Comparison of ENCODE assay signal across 1 cellular context in the genomic region with DNA sequence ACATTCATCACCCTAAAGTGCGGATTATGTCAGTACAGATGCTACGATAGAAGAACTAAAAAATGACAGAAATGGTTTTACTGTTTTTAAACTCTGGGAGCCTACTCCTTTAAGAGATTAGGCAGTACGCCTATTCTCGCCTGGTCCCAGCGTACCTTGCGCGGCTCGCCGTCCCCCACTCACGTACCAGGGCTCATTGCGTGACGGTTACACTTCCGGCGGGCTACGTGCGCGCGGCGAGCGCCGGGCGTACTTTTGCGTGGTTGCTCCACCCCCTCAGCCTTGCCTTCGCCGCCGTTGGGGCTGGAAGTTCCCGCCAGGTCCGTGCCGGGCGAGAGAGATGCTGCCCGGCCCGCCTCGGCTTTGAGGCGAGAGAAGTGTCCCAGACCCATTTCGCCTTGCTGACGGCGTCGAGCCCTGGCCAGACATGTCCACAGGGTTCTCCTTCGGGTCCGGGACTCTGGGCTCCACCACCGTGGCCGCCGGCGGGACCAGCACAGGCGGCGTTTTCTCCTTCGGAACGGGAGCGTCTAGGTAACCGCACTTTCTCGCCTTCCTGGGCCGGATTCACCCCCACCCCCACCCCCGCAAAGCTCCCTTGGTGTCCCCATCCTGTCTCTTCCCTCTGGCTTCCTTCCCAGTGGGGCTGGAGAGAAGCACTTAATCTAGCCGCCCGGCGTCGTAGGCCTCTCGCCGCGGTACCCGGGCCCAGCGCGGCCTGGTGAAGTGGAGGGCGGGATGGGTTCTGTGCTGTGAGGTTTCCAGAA.
TF ChIP-seq lines count a peak whose summit lies in the region.

A gene with protein sequence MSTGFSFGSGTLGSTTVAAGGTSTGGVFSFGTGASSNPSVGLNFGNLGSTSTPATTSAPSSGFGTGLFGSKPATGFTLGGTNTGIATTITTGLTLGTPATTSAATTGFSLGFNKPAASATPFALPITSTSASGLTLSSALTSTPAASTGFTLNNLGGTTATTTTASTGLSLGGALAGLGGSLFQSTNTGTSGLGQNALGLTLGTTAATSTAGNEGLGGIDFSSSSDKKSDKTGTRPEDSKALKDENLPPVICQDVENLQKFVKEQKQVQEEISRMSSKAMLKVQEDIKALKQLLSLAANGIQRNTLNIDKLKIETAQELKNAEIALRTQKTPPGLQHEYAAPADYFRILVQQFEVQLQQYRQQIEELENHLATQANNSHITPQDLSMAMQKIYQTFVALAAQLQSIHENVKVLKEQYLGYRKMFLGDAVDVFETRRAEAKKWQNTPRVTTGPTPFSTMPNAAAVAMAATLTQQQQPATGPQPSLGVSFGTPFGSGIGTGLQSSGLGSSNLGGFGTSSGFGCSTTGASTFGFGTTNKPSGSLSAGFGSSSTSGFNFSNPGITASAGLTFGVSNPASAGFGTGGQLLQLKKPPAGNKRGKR (plus strand): TSS at position 279 of the 767 bp plus-strand sequence. CDS start 149 bp downstream, at position 428.

TF ChIP-seq in WTC11, 78 proteins besides CTCF, POLR2A, EP300 and RAD21 (continued from another document and continues in another):
- TF ChIP-seq, protein P1, sequence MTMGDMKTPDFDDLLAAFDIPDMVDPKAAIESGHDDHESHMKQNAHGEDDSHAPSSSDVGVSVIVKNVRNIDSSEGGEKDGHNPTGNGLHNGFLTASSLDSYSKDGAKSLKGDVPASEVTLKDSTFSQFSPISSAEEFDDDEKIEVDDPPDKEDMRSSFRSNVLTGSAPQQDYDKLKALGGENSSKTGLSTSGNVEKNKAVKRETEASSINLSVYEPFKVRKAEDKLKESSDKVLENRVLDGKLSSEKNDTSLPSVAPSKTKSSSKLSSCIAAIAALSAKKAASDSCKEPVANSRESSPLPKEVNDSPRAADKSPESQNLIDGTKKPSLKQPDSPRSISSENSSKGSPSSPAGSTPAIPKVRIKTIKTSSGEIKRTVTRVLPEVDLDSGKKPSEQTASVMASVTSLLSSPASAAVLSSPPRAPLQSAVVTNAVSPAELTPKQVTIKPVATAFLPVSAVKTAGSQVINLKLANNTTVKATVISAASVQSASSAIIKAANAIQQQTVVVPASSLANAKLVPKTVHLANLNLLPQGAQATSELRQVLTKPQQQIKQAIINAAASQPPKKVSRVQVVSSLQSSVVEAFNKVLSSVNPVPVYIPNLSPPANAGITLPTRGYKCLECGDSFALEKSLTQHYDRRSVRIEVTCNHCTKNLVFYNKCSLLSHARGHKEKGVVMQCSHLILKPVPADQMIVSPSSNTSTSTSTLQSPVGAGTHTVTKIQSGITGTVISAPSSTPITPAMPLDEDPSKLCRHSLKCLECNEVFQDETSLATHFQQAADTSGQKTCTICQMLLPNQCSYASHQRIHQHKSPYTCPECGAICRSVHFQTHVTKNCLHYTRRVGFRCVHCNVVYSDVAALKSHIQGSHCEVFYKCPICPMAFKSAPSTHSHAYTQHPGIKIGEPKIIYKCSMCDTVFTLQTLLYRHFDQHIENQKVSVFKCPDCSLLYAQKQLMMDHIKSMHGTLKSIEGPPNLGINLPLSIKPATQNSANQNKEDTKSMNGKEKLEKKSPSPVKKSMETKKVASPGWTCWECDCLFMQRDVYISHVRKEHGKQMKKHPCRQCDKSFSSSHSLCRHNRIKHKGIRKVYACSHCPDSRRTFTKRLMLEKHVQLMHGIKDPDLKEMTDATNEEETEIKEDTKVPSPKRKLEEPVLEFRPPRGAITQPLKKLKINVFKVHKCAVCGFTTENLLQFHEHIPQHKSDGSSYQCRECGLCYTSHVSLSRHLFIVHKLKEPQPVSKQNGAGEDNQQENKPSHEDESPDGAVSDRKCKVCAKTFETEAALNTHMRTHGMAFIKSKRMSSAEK (CRISPR knock-in tag; IDR thresholded peaks at IDR 0.05; ENCODE audit: borderline replicate concordance) = no peak
- TF ChIP-seq TCF7 (CRISPR knock-in tag; IDR thresholded peaks at IDR 0.05; ENCODE audit: low read depth) (no peak), CBFB (CRISPR knock-in tag; IDR thresholded peaks at IDR 0.05; ENCODE audit: low read depth) (0 out of 2 replicates have a peak, but pooled peaks have one; percentile 75), GTF2I (CRISPR knock-in tag; conservative IDR thresholded peaks at IDR 0.05) (no peak), FOXP1 (CRISPR knock-in tag; IDR thresholded peaks at IDR 0.05; ENCODE audit: borderline replicate concordance) (peak; percentile 61; the same call in 1 of the 2 replicates), TEAD4 (CRISPR knock-in tag; IDR thresholded peaks at IDR 0.05) (0 out of 2 replicates have a peak, but pooled peaks have one; percentile 38), SP1 (CRISPR knock-in tag; conservative IDR thresholded peaks at IDR 0.05) (peak; percentile 85), JUN (CRISPR knock-in tag; IDR thresholded peaks at IDR 0.05) (peak; percentile 55; the same call in 1 of the 2 replicates), CREM (CRISPR knock-in tag; IDR thresholded peaks at IDR 0.05) (peak; percentile 51; the same call in 1 of the 2 replicates), GABPB1 (CRISPR knock-in tag; IDR thresholded peaks at IDR 0.05) (peak; percentile 89), FOXK1 (CRISPR knock-in tag; IDR thresholded peaks at IDR 0.05) (peak; percentile 91), MYBL2 (CRISPR knock-in tag; IDR thresholded peaks at IDR 0.05) (peak; percentile 63), ZNF121 (CRISPR knock-in tag; IDR thresholded peaks at IDR 0.05) (no peak), TEAD1 (CRISPR knock-in tag; IDR thresholded peaks at IDR 0.05) (peak; percentile 88), ZNF138 (CRISPR knock-in tag; conservative IDR thresholded peaks at IDR 0.05) (0 out of 2 replicates have a peak, but pooled peaks have one; percentile 25), OVOL2 (CRISPR knock-in tag; IDR thresholded peaks at IDR 0.05; ENCODE audit: borderline replicate concordance) (no peak), EMX1 (CRISPR knock-in tag; IDR thresholded peaks at IDR 0.05) (no peak)
- TF ChIP-seq, protein P2, sequence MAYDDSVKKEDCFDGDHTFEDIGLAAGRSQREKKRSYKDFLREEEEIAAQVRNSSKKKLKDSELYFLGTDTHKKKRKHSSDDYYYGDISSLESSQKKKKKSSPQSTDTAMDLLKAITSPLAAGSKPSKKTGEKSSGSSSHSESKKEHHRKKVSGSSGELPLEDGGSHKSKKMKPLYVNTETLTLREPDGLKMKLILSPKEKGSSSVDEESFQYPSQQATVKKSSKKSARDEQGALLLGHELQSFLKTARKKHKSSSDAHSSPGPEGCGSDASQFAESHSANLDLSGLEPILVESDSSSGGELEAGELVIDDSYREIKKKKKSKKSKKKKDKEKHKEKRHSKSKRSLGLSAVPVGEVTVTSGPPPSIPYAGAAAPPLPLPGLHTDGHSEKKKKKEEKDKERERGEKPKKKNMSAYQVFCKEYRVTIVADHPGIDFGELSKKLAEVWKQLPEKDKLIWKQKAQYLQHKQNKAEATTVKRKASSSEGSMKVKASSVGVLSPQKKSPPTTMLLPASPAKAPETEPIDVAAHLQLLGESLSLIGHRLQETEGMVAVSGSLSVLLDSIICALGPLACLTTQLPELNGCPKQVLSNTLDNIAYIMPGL (CRISPR knock-in tag; IDR thresholded peaks at IDR 0.05) = peak; percentile 79
- TF ChIP-seq, protein P3, sequence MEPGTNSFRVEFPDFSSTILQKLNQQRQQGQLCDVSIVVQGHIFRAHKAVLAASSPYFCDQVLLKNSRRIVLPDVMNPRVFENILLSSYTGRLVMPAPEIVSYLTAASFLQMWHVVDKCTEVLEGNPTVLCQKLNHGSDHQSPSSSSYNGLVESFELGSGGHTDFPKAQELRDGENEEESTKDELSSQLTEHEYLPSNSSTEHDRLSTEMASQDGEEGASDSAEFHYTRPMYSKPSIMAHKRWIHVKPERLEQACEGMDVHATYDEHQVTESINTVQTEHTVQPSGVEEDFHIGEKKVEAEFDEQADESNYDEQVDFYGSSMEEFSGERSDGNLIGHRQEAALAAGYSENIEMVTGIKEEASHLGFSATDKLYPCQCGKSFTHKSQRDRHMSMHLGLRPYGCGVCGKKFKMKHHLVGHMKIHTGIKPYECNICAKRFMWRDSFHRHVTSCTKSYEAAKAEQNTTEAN (CRISPR knock-in tag; IDR thresholded peaks at IDR 0.05) = peak; percentile 25; the same call in 1 of the 2 replicates
- TF ChIP-seq, protein P4, sequence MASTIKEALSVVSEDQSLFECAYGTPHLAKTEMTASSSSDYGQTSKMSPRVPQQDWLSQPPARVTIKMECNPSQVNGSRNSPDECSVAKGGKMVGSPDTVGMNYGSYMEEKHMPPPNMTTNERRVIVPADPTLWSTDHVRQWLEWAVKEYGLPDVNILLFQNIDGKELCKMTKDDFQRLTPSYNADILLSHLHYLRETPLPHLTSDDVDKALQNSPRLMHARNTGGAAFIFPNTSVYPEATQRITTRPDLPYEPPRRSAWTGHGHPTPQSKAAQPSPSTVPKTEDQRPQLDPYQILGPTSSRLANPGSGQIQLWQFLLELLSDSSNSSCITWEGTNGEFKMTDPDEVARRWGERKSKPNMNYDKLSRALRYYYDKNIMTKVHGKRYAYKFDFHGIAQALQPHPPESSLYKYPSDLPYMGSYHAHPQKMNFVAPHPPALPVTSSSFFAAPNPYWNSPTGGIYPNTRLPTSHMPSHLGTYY (CRISPR knock-in tag; IDR thresholded peaks at IDR 0.05) = no peak
- TF ChIP-seq, protein P5, sequence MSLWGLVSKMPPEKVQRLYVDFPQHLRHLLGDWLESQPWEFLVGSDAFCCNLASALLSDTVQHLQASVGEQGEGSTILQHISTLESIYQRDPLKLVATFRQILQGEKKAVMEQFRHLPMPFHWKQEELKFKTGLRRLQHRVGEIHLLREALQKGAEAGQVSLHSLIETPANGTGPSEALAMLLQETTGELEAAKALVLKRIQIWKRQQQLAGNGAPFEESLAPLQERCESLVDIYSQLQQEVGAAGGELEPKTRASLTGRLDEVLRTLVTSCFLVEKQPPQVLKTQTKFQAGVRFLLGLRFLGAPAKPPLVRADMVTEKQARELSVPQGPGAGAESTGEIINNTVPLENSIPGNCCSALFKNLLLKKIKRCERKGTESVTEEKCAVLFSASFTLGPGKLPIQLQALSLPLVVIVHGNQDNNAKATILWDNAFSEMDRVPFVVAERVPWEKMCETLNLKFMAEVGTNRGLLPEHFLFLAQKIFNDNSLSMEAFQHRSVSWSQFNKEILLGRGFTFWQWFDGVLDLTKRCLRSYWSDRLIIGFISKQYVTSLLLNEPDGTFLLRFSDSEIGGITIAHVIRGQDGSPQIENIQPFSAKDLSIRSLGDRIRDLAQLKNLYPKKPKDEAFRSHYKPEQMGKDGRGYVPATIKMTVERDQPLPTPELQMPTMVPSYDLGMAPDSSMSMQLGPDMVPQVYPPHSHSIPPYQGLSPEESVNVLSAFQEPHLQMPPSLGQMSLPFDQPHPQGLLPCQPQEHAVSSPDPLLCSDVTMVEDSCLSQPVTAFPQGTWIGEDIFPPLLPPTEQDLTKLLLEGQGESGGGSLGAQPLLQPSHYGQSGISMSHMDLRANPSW (CRISPR knock-in tag; conservative IDR thresholded peaks at IDR 0.05; ENCODE audit: low read depth) = 0 out of 2 replicates have a peak, but pooled peaks have one; percentile 86
- TF ChIP-seq, protein P6, sequence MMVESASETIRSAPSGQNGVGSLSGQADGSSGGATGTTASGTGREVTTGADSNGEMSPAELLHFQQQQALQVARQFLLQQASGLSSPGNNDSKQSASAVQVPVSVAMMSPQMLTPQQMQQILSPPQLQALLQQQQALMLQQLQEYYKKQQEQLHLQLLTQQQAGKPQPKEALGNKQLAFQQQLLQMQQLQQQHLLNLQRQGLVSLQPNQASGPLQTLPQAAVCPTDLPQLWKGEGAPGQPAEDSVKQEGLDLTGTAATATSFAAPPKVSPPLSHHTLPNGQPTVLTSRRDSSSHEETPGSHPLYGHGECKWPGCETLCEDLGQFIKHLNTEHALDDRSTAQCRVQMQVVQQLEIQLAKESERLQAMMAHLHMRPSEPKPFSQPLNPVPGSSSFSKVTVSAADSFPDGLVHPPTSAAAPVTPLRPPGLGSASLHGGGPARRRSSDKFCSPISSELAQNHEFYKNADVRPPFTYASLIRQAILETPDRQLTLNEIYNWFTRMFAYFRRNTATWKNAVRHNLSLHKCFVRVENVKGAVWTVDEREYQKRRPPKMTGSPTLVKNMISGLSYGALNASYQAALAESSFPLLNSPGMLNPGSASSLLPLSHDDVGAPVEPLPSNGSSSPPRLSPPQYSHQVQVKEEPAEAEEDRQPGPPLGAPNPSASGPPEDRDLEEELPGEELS (CRISPR knock-in tag; IDR thresholded peaks at IDR 0.05) = peak; percentile 90
- TF ChIP-seq, protein P7, sequence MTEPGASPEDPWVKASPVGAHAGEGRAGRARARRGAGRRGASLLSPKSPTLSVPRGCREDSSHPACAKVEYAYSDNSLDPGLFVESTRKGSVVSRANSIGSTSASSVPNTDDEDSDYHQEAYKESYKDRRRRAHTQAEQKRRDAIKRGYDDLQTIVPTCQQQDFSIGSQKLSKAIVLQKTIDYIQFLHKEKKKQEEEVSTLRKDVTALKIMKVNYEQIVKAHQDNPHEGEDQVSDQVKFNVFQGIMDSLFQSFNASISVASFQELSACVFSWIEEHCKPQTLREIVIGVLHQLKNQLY (CRISPR knock-in tag; IDR thresholded peaks at IDR 0.05) = no peak
- TF ChIP-seq, protein P8, sequence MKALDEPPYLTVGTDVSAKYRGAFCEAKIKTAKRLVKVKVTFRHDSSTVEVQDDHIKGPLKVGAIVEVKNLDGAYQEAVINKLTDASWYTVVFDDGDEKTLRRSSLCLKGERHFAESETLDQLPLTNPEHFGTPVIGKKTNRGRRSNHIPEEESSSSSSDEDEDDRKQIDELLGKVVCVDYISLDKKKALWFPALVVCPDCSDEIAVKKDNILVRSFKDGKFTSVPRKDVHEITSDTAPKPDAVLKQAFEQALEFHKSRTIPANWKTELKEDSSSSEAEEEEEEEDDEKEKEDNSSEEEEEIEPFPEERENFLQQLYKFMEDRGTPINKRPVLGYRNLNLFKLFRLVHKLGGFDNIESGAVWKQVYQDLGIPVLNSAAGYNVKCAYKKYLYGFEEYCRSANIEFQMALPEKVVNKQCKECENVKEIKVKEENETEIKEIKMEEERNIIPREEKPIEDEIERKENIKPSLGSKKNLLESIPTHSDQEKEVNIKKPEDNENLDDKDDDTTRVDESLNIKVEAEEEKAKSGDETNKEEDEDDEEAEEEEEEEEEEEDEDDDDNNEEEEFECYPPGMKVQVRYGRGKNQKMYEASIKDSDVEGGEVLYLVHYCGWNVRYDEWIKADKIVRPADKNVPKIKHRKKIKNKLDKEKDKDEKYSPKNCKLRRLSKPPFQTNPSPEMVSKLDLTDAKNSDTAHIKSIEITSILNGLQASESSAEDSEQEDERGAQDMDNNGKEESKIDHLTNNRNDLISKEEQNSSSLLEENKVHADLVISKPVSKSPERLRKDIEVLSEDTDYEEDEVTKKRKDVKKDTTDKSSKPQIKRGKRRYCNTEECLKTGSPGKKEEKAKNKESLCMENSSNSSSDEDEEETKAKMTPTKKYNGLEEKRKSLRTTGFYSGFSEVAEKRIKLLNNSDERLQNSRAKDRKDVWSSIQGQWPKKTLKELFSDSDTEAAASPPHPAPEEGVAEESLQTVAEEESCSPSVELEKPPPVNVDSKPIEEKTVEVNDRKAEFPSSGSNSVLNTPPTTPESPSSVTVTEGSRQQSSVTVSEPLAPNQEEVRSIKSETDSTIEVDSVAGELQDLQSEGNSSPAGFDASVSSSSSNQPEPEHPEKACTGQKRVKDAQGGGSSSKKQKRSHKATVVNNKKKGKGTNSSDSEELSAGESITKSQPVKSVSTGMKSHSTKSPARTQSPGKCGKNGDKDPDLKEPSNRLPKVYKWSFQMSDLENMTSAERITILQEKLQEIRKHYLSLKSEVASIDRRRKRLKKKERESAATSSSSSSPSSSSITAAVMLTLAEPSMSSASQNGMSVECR (CRISPR knock-in tag; IDR thresholded peaks at IDR 0.05; ENCODE audit: borderline replicate concordance) = no peak
- TF ChIP-seq, protein P9, sequence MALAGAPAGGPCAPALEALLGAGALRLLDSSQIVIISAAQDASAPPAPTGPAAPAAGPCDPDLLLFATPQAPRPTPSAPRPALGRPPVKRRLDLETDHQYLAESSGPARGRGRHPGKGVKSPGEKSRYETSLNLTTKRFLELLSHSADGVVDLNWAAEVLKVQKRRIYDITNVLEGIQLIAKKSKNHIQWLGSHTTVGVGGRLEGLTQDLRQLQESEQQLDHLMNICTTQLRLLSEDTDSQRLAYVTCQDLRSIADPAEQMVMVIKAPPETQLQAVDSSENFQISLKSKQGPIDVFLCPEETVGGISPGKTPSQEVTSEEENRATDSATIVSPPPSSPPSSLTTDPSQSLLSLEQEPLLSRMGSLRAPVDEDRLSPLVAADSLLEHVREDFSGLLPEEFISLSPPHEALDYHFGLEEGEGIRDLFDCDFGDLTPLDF (CRISPR knock-in tag; IDR thresholded peaks at IDR 0.05) = 0 out of 2 replicates have a peak, but pooled peaks have one; percentile 54
